9 cellular contexts compared by ENCODE assay signal in genomic region chr12:49347307-49348237, GRCh38. TPM values are rescaled to one million over a fixed set of nuclear protein-coding genes. Genes with fewer than 3 reads are reported as not detected.
DNase-seq lines count a peak whose midpoint lies in the region; ATAC-seq and TF ChIP-seq lines count a peak whose summit lies in the region.
"Had no signal": no experiment of that assay in that cellular context is flagged by ENCODE, and none has a peak within 500 bp of the region (broad histone marks: within the 10 kb centered on the region; RNA-seq: fewer than 3 reads in every experiment).

No MANE protein-coding gene starts in this region.

- POLR2A ChIA-PET in CD4-positive, alpha-beta memory T cell (lab: Charles Lee; ENCODE audit: partially characterized antibody): interaction anchor here (0.8 to 2.5 kb wide), 6 partner anchors 10 to 164 kb away, joined by 3 to 15 read pairs (median 3); partner anchors contain the start of genes C1QL4, SPATS2 and TROAP

- peak overlapping the region in 2 of 7 donors; percentile 65 to 78 for H3K27ac Mint-ChIP-seq in CD4-positive, alpha-beta memory T cell
- peak overlapping the region; percentile 67 for H3K27ac Mint-ChIP-seq in activated CD4-positive, alpha-beta T cell treated with anti-CD3 and anti-CD28 coated beads, Interleukin-2, amount 10 ng/mL, durations not matched to agents 24 days and 14 days

- H3K36me3 ChIP-seq in CD4-positive, alpha-beta memory T cell (ENCODE audit: insufficient read depth, low read length): no peaks in the 10 kb centered on the region
- no peaks in the 10 kb centered on the region for H3K36me3 ChIP-seq in left lung

- peak; percentile 88 for TF ChIP-seq CTCF in coronary artery (IDR thresholded peaks at IDR 0.05)
- TF ChIP-seq CTCF in left lung (IDR thresholded peaks at IDR 0.05): peak; percentile 92 to 94

- H3K9me3 Mint-ChIP-seq in CD4-positive, alpha-beta memory T cell: no peaks in the 10 kb centered on the region
- no peaks in the 10 kb centered on the region for H3K9me3 Mint-ChIP-seq in activated CD4-positive, alpha-beta T cell treated with anti-CD3 and anti-CD28 coated beads, Interleukin-2, amount 10 ng/mL, durations not matched to agents 24 days and 14 days

- H3K27me3 Mint-ChIP-seq in CD4-positive, alpha-beta memory T cell: peaks cover 25 to 46% of the 10 kb centered on the region in 2 donors
- H3K27me3 Mint-ChIP-seq in activated CD4-positive, alpha-beta T cell treated with anti-CD3 and anti-CD28 coated beads, Interleukin-2, amount 10 ng/mL, durations not matched to agents 24 days and 14 days: peaks cover 66% of the 10 kb centered on the region

- peaks cover 44% of the 10 kb centered on the region for H3K4me1 ChIP-seq in CD4-positive, alpha-beta memory T cell (ENCODE audit: insufficient read depth, low read length)
- H3K4me1 ChIP-seq in left lung: peaks cover 35 to 47% of the 10 kb centered on the region in 2 donors

- ATAC-seq in left lung (peak; percentile 88), HG03457 (IDR thresholded peaks at IDR 0.05; ENCODE audit: unreplicated experiment) (no peak)

- peaks cover 56% of the 10 kb centered on the region for H3K27me3 ChIP-seq in CD4-positive, alpha-beta memory T cell (ENCODE audit: insufficient read depth, low read length)
- H3K27me3 ChIP-seq in left lung: peaks cover 53 to 100% of the 10 kb centered on the region in 2 donors

- H3K36me3 Mint-ChIP-seq in CD4-positive, alpha-beta memory T cell: no peaks in the 10 kb centered on the region
- no peaks in the 10 kb centered on the region for H3K36me3 Mint-ChIP-seq in activated CD4-positive, alpha-beta T cell treated with anti-CD3 and anti-CD28 coated beads, Interleukin-2, amount 10 ng/mL, durations not matched to agents 24 days and 14 days (ENCODE audit: low read depth)

- CTCF ChIA-PET in CD4-positive, alpha-beta memory T cell (lab: Charles Lee; ENCODE audit: partially characterized antibody): interaction anchor here (0.6 to 17.9 kb wide), 24 partner anchors 10 to 504 kb away, joined by 3 to 538 read pairs (median 5); partner anchors contain the start of genes C1QL4, PRPH, SPATS2 and TROAP

- H3K4me3 Mint-ChIP-seq in CD4-positive, alpha-beta memory T cell: peak overlapping the region; percentile 81 to 92 (median 87)
- H3K4me3 Mint-ChIP-seq in activated CD4-positive, alpha-beta T cell treated with anti-CD3 and anti-CD28 coated beads, Interleukin-2, amount 10 ng/mL, durations not matched to agents 24 days and 14 days: peak overlapping the region; percentile 84

- no peak overlapping the region for H3K27ac ChIP-seq in CD4-positive, alpha-beta memory T cell (ENCODE audit: low read depth, low read length)
- H3K27ac ChIP-seq in coronary artery (no peak overlapping the region), left lung (no peak overlapping the region)

- intact Hi-C loops in CD4-positive, alpha-beta memory T cell (cut with micrococcal nuclease): loop anchor here (1.0 kb wide), 1 partner anchor 59 kb away; no protein-coding TSS in a partner anchor
- intact Hi-C loops in activated CD4-positive, alpha-beta T cell treated with anti-CD3 and anti-CD28 coated beads, Interleukin-2, amount 10 ng/mL, durations not matched to agents 24 days and 14 days (cut with micrococcal nuclease): loop anchor here (1.0 kb wide), 1 partner anchor 59 kb away; no protein-coding TSS in a partner anchor
- intact Hi-C loops in left lung (cut with DNase I): loop anchor here in 1 of 2 donors (10.0 kb wide), 1 partner anchor 63 kb away; no protein-coding TSS in a partner anchor

- no peaks in the 10 kb centered on the region for H3K9me3 ChIP-seq in CD4-positive, alpha-beta memory T cell (ENCODE audit: control insufficient read depth in 1 of 2, low read length in 2 of 2)
- H3K9me3 ChIP-seq in left lung: no peaks in the 10 kb centered on the region

- DNase-seq in CD4-positive, alpha-beta memory T cell: peak; percentile 70 to 81 (median 75)
- DNase-seq in GOT3 (lab: John Stamatoyannopoulos, UW): peak; percentile 98
- DNase-seq in NCI-H2171 (lab: John Stamatoyannopoulos, UW): peak; percentile 51
- peak; percentile 94 for DNase-seq in activated CD4-positive, alpha-beta T cell treated with anti-CD3 and anti-CD28 coated beads, Interleukin-2, amount 10 ng/mL, durations not matched to agents 24 days and 14 days
- peak; percentile 81 for DNase-seq in coronary artery (ENCODE audit: low spot score)
- peak; percentile 78 to 95 for DNase-seq in left lung
- peak; percentile 62 for DNase-seq in stimulated activated CD4-positive, alpha-beta T cell treated with anti-CD3 and anti-CD28 coated beads, Interleukin-2, amount 100 ng/mL, for 4 hours (ENCODE audit: low read depth)

- H3K4me1 Mint-ChIP-seq in CD4-positive, alpha-beta memory T cell: peaks cover 15 to 44% (median 32%) of the 10 kb centered on the region in 4 donors
- H3K4me1 Mint-ChIP-seq in activated CD4-positive, alpha-beta T cell treated with anti-CD3 and anti-CD28 coated beads, Interleukin-2, amount 10 ng/mL, durations not matched to agents 24 days and 14 days: peaks cover 30% of the 10 kb centered on the region

- H3K4me3 ChIP-seq in CD4-positive, alpha-beta memory T cell (ENCODE audit: low read length in 2 of 2): peak overlapping the region; percentile 38 to 57
- H3K4me3 ChIP-seq in coronary artery (peak overlapping the region; percentile 76), left lung (peak overlapping the region; percentile 11 to 18)

RNA-seq across cellular contexts. Expression of gene DNAJC22, which starts 0.9 kb away (rescaled TPM):
- total RNA-seq in CD4-positive, alpha-beta memory T cell: not detected
- polyA plus RNA-seq in CD4-positive, alpha-beta memory T cell: not detected
- not detected in 2 replicates for total RNA-seq in activated CD4-positive, alpha-beta T cell treated with anti-CD3 and anti-CD28 coated beads, Interleukin-2, amount 10 ng/mL, durations not matched to agents 24 days and 14 days
- 1 to 10 TPM in 1 of 2 donors, under 1 TPM in 1; 0.21 to 2.7 TPM for total RNA-seq in left lung

RNA-seq across cellular contexts. Expression of gene C1QL4, which starts 10.6 kb away (rescaled TPM):
- total RNA-seq in CD4-positive, alpha-beta memory T cell: not detected
- polyA plus RNA-seq in CD4-positive, alpha-beta memory T cell: not detected
- total RNA-seq in activated CD4-positive, alpha-beta T cell treated with anti-CD3 and anti-CD28 coated beads, Interleukin-2, amount 10 ng/mL, durations not matched to agents 24 days and 14 days: not detected in 2 replicates
- not detected for total RNA-seq in left lung
- total RNA-seq: T-helper 2 cell treated with Interferon-gamma antibody and Interleukin-4, amounts not matched to agents 100 ng/mL and 5 ng/mL, for 36 hours had no signal

RNA-seq across cellular contexts. Expression of gene SPATS2, which starts 19.7 kb away (rescaled TPM):
- total RNA-seq in CD4-positive, alpha-beta memory T cell: 1 to 10 TPM; 4.9 to 7.8 TPM
- 1 to 10 TPM; 4.3 to 5.2 TPM for polyA plus RNA-seq in CD4-positive, alpha-beta memory T cell
- 14.5 and 16.2 TPM in 2 replicates for total RNA-seq in activated CD4-positive, alpha-beta T cell treated with anti-CD3 and anti-CD28 coated beads, Interleukin-2, amount 10 ng/mL, durations not matched to agents 24 days and 14 days
- 10 to 100 TPM; 14.6 to 21.3 TPM for total RNA-seq in left lung

RNA-seq across cellular contexts. Expression of gene TROAP, which starts 24.5 kb away (rescaled TPM):
- total RNA-seq in CD4-positive, alpha-beta memory T cell: under 1 TPM; 0.26 to 0.80 TPM
- under 1 TPM in 1 of 2 donors, not detected in 1; 0.63 TPM for polyA plus RNA-seq in CD4-positive, alpha-beta memory T cell
- total RNA-seq in activated CD4-positive, alpha-beta T cell treated with anti-CD3 and anti-CD28 coated beads, Interleukin-2, amount 10 ng/mL, durations not matched to agents 24 days and 14 days: 49.9 and 51.6 TPM in 2 replicates
- 1 to 10 TPM; 2.4 to 8.0 TPM for total RNA-seq in left lung

RNA-seq across cellular contexts. Expression of gene PRPH, which starts 52.6 kb away (rescaled TPM):
- total RNA-seq in CD4-positive, alpha-beta memory T cell: under 1 TPM in 1 of 2 experiments, not detected in 1; 0.39 TPM
- polyA plus RNA-seq in CD4-positive, alpha-beta memory T cell: under 1 TPM in 1 of 2 donors, not detected in 1; 0.87 TPM
- 0.23 TPM in 1 of 2 replicates, not detected in the other for total RNA-seq in activated CD4-positive, alpha-beta T cell treated with anti-CD3 and anti-CD28 coated beads, Interleukin-2, amount 10 ng/mL, durations not matched to agents 24 days and 14 days
- under 1 TPM in 1 of 2 donors, not detected in 1; 0.26 TPM for total RNA-seq in left lung
- total RNA-seq: T-helper 2 cell treated with Interferon-gamma antibody and Interleukin-4, amounts not matched to agents 100 ng/mL and 5 ng/mL, for 36 hours had no signal

Comparison
In these comparisons a context has a peak if more than half of its experiments do, and no peak if none do; other contexts are left out.
1. H3K4me3 ChIP-seq: peak in every context shown above with its lines; median percentile 76 in coronary artery; 48 in CD4-positive, alpha-beta memory T cell; 14 in left lung.